In the genomic region with DNA sequence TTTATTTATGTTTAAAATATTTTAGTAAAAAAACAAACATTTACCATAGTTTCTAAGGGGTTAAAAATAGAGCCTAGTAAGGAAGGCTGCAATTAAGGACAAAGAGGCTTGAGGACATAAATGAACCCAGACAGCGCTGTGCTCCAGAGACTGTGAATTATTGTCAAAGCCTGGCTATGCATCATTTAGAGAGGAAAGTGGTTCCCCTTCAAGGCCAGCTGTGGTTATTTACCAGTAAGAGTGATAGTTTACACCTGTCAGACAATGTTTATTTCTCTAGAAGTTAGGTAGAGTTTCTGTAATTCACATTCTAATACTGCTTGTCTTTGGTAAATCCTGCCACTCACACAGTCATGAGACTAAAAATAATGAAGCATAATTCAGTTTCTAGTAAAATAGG, we compare ENCODE assay signal across 1 cellular context.
TF ChIP-seq lines count a peak whose summit lies in the region.

No MANE protein-coding gene starts in this region.

TF ChIP-seq in GM12878, 131 proteins besides CTCF, POLR2A, EP300 and RAD21 (continued from another document and continues in another):
- TF ChIP-seq, protein P1, sequence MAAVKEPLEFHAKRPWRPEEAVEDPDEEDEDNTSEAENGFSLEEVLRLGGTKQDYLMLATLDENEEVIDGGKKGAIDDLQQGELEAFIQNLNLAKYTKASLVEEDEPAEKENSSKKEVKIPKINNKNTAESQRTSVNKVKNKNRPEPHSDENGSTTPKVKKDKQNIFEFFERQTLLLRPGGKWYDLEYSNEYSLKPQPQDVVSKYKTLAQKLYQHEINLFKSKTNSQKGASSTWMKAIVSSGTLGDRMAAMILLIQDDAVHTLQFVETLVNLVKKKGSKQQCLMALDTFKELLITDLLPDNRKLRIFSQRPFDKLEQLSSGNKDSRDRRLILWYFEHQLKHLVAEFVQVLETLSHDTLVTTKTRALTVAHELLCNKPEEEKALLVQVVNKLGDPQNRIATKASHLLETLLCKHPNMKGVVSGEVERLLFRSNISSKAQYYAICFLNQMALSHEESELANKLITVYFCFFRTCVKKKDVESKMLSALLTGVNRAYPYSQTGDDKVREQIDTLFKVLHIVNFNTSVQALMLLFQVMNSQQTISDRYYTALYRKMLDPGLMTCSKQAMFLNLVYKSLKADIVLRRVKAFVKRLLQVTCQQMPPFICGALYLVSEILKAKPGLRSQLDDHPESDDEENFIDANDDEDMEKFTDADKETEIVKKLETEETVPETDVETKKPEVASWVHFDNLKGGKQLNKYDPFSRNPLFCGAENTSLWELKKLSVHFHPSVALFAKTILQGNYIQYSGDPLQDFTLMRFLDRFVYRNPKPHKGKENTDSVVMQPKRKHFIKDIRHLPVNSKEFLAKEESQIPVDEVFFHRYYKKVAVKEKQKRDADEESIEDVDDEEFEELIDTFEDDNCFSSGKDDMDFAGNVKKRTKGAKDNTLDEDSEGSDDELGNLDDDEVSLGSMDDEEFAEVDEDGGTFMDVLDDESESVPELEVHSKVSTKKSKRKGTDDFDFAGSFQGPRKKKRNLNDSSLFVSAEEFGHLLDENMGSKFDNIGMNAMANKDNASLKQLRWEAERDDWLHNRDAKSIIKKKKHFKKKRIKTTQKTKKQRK (IDR thresholded peaks at IDR 0.05; ENCODE audit: low read depth, low read length), result no peak
- TF ChIP-seq GABPA (IDR thresholded peaks at IDR 0.05; ENCODE audit: low read depth), result no peak
- TF ChIP-seq HDGF (IDR thresholded peaks at IDR 0.05), result no peak
- no peak for TF ChIP-seq CHD2 (IDR thresholded peaks at IDR 0.05; ENCODE audit: borderline replicate concordance, low read depth, low read length)
- 0 out of 2 replicates have a peak, but pooled peaks have one; percentile 17 for TF ChIP-seq NBN (IDR thresholded peaks at IDR 0.05)
- TF ChIP-seq, protein P2, sequence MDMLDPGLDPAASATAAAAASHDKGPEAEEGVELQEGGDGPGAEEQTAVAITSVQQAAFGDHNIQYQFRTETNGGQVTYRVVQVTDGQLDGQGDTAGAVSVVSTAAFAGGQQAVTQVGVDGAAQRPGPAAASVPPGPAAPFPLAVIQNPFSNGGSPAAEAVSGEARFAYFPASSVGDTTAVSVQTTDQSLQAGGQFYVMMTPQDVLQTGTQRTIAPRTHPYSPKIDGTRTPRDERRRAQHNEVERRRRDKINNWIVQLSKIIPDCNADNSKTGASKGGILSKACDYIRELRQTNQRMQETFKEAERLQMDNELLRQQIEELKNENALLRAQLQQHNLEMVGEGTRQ (IDR thresholded peaks at IDR 0.05; ENCODE audit: borderline replicate concordance, low read depth, low read length), result no peak
- TF ChIP-seq STAT3 (IDR thresholded peaks at IDR 0.05; ENCODE audit: low read depth, low read length), result no peak
- TF ChIP-seq, protein P3, sequence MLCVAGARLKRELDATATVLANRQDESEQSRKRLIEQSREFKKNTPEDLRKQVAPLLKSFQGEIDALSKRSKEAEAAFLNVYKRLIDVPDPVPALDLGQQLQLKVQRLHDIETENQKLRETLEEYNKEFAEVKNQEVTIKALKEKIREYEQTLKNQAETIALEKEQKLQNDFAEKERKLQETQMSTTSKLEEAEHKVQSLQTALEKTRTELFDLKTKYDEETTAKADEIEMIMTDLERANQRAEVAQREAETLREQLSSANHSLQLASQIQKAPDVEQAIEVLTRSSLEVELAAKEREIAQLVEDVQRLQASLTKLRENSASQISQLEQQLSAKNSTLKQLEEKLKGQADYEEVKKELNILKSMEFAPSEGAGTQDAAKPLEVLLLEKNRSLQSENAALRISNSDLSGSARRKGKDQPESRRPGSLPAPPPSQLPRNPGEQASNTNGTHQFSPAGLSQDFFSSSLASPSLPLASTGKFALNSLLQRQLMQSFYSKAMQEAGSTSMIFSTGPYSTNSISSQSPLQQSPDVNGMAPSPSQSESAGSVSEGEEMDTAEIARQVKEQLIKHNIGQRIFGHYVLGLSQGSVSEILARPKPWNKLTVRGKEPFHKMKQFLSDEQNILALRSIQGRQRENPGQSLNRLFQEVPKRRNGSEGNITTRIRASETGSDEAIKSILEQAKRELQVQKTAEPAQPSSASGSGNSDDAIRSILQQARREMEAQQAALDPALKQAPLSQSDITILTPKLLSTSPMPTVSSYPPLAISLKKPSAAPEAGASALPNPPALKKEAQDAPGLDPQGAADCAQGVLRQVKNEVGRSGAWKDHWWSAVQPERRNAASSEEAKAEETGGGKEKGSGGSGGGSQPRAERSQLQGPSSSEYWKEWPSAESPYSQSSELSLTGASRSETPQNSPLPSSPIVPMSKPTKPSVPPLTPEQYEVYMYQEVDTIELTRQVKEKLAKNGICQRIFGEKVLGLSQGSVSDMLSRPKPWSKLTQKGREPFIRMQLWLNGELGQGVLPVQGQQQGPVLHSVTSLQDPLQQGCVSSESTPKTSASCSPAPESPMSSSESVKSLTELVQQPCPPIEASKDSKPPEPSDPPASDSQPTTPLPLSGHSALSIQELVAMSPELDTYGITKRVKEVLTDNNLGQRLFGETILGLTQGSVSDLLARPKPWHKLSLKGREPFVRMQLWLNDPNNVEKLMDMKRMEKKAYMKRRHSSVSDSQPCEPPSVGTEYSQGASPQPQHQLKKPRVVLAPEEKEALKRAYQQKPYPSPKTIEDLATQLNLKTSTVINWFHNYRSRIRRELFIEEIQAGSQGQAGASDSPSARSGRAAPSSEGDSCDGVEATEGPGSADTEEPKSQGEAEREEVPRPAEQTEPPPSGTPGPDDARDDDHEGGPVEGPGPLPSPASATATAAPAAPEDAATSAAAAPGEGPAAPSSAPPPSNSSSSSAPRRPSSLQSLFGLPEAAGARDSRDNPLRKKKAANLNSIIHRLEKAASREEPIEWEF (IDR thresholded peaks at IDR 0.05; ENCODE audit: insufficient replicate concordance, low read depth, low read length), result no peak
- TF ChIP-seq, protein P4, sequence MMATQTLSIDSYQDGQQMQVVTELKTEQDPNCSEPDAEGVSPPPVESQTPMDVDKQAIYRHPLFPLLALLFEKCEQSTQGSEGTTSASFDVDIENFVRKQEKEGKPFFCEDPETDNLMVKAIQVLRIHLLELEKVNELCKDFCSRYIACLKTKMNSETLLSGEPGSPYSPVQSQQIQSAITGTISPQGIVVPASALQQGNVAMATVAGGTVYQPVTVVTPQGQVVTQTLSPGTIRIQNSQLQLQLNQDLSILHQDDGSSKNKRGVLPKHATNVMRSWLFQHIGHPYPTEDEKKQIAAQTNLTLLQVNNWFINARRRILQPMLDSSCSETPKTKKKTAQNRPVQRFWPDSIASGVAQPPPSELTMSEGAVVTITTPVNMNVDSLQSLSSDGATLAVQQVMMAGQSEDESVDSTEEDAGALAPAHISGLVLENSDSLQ (IDR thresholded peaks at IDR 0.05), result peak; percentile 89
- TF ChIP-seq NFXL1 (IDR thresholded peaks at IDR 0.05; ENCODE audit: borderline replicate concordance), result no peak
- TF ChIP-seq TCF12 (IDR thresholded peaks at IDR 0.05; ENCODE audit: low read depth, low read length), result peak; percentile 90
- no peak for TF ChIP-seq CBX3 (IDR thresholded peaks at IDR 0.05; ENCODE audit: borderline replicate concordance, low read depth)
- TF ChIP-seq, protein P5, sequence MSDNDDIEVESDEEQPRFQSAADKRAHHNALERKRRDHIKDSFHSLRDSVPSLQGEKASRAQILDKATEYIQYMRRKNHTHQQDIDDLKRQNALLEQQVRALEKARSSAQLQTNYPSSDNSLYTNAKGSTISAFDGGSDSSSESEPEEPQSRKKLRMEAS (IDR thresholded peaks at IDR 0.05; ENCODE audit: low read depth, low read length), result no peak
- 0 out of 2 replicates have a peak, but pooled peaks have one; percentile 55 for TF ChIP-seq FOXM1 (IDR thresholded peaks at IDR 0.05; ENCODE audit: low read depth, low read length)
- TF ChIP-seq ZNF207 (IDR thresholded peaks at IDR 0.05; ENCODE audit: borderline replicate concordance), result no peak
- TF ChIP-seq, protein P6, sequence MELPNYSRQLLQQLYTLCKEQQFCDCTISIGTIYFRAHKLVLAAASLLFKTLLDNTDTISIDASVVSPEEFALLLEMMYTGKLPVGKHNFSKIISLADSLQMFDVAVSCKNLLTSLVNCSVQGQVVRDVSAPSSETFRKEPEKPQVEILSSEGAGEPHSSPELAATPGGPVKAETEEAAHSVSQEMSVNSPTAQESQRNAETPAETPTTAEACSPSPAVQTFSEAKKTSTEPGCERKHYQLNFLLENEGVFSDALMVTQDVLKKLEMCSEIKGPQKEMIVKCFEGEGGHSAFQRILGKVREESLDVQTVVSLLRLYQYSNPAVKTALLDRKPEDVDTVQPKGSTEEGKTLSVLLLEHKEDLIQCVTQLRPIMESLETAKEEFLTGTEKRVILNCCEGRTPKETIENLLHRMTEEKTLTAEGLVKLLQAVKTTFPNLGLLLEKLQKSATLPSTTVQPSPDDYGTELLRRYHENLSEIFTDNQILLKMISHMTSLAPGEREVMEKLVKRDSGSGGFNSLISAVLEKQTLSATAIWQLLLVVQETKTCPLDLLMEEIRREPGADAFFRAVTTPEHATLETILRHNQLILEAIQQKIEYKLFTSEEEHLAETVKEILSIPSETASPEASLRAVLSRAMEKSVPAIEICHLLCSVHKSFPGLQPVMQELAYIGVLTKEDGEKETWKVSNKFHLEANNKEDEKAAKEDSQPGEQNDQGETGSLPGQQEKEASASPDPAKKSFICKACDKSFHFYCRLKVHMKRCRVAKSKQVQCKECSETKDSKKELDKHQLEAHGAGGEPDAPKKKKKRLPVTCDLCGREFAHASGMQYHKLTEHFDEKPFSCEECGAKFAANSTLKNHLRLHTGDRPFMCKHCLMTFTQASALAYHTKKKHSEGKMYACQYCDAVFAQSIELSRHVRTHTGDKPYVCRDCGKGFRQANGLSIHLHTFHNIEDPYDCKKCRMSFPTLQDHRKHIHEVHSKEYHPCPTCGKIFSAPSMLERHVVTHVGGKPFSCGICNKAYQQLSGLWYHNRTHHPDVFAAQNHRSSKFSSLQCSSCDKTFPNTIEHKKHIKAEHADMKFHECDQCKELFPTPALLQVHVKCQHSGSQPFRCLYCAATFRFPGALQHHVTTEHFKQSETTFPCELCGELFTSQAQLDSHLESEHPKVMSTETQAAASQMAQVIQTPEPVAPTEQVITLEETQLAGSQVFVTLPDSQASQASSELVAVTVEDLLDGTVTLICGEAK (IDR thresholded peaks at IDR 0.05; ENCODE audit: borderline replicate concordance), result no peak
- peak; percentile 63; the same call in 1 of the 3 replicates for TF ChIP-seq POU2F2 (IDR thresholded peaks at IDR 0.05; ENCODE audit: borderline replicate concordance, low read depth, low read length)
- TF ChIP-seq, protein P7, sequence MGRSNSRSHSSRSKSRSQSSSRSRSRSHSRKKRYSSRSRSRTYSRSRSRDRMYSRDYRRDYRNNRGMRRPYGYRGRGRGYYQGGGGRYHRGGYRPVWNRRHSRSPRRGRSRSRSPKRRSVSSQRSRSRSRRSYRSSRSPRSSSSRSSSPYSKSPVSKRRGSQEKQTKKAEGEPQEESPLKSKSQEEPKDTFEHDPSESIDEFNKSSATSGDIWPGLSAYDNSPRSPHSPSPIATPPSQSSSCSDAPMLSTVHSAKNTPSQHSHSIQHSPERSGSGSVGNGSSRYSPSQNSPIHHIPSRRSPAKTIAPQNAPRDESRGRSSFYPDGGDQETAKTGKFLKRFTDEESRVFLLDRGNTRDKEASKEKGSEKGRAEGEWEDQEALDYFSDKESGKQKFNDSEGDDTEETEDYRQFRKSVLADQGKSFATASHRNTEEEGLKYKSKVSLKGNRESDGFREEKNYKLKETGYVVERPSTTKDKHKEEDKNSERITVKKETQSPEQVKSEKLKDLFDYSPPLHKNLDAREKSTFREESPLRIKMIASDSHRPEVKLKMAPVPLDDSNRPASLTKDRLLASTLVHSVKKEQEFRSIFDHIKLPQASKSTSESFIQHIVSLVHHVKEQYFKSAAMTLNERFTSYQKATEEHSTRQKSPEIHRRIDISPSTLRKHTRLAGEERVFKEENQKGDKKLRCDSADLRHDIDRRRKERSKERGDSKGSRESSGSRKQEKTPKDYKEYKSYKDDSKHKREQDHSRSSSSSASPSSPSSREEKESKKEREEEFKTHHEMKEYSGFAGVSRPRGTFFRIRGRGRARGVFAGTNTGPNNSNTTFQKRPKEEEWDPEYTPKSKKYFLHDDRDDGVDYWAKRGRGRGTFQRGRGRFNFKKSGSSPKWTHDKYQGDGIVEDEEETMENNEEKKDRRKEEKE (IDR thresholded peaks at IDR 0.05), result no peak
- no peak for TF ChIP-seq BACH1 (IDR thresholded peaks at IDR 0.05; ENCODE audit: borderline replicate concordance)
- TF ChIP-seq IRF4 (IDR thresholded peaks at IDR 0.05; ENCODE audit: low read depth, low read length), result peak; percentile 89
- TF ChIP-seq, protein P8, sequence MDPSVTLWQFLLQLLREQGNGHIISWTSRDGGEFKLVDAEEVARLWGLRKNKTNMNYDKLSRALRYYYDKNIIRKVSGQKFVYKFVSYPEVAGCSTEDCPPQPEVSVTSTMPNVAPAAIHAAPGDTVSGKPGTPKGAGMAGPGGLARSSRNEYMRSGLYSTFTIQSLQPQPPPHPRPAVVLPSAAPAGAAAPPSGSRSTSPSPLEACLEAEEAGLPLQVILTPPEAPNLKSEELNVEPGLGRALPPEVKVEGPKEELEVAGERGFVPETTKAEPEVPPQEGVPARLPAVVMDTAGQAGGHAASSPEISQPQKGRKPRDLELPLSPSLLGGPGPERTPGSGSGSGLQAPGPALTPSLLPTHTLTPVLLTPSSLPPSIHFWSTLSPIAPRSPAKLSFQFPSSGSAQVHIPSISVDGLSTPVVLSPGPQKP (IDR thresholded peaks at IDR 0.05; ENCODE audit: low read depth, low read length), result no peak
- no peak for TF ChIP-seq PML (IDR thresholded peaks at IDR 0.05; ENCODE audit: low read length)
- TF ChIP-seq BCL11A (IDR thresholded peaks at IDR 0.05; ENCODE audit: low read depth, low read length), result peak; percentile 86
- TF ChIP-seq SMARCA5 (IDR thresholded peaks at IDR 0.05), result no peak
- TF ChIP-seq FOXK2 (IDR thresholded peaks at IDR 0.05), result no peak
- no peak for TF ChIP-seq POLR2AphosphoS5 (IDR thresholded peaks at IDR 0.05; ENCODE audit: low read length)
- TF ChIP-seq, protein P9, sequence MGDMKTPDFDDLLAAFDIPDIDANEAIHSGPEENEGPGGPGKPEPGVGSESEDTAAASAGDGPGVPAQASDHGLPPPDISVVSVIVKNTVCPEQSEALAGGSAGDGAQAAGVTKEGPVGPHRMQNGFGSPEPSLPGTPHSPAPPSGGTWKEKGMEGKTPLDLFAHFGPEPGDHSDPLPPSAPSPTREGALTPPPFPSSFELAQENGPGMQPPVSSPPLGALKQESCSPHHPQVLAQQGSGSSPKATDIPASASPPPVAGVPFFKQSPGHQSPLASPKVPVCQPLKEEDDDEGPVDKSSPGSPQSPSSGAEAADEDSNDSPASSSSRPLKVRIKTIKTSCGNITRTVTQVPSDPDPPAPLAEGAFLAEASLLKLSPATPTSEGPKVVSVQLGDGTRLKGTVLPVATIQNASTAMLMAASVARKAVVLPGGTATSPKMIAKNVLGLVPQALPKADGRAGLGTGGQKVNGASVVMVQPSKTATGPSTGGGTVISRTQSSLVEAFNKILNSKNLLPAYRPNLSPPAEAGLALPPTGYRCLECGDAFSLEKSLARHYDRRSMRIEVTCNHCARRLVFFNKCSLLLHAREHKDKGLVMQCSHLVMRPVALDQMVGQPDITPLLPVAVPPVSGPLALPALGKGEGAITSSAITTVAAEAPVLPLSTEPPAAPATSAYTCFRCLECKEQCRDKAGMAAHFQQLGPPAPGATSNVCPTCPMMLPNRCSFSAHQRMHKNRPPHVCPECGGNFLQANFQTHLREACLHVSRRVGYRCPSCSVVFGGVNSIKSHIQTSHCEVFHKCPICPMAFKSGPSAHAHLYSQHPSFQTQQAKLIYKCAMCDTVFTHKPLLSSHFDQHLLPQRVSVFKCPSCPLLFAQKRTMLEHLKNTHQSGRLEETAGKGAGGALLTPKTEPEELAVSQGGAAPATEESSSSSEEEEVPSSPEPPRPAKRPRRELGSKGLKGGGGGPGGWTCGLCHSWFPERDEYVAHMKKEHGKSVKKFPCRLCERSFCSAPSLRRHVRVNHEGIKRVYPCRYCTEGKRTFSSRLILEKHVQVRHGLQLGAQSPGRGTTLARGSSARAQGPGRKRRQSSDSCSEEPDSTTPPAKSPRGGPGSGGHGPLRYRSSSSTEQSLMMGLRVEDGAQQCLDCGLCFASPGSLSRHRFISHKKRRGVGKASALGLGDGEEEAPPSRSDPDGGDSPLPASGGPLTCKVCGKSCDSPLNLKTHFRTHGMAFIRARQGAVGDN (IDR thresholded peaks at IDR 0.05), result no peak
- TF ChIP-seq SIN3A (IDR thresholded peaks at IDR 0.05; ENCODE audit: low read depth, low read length), result no peak
- TF ChIP-seq CHD1 (IDR thresholded peaks at IDR 0.05; ENCODE audit: low read depth, low read length), result no peak
- no peak for TF ChIP-seq NR2C1 (IDR thresholded peaks at IDR 0.05)
